12 cellular contexts compared by ENCODE assay signal in genomic region chr15:58517252-58517681, GRCh38.
DNase-seq lines count a peak whose midpoint lies in the region; ATAC-seq, FAIRE-seq and TF ChIP-seq lines count a peak whose summit lies in the region.
"Had no signal": no experiment of that assay in that cellular context is flagged by ENCODE, and none has a peak within 500 bp of the region (broad histone marks: within the 10 kb centered on the region; RNA-seq: fewer than 3 reads in every experiment).

No MANE protein-coding gene starts in this region.

- no peaks in the 10 kb centered on the region for H3K9me3 Mint-ChIP-seq in natural killer cell

- POLR2A ChIA-PET in GM12878 (lab: Charles Lee) = interaction anchor here (1.0 to 1.2 kb wide), 3 partner anchors 40 to 185 kb away, joined by 3 to 5 read pairs (median 3); no protein-coding TSS in a partner anchor

- FAIRE-seq in GM12878 (lab: Jason Lieb, UNC) = no peak
- FAIRE-seq: colon had no signal

- H3K36me3 Mint-ChIP-seq in natural killer cell = peaks cover 6% of the 10 kb centered on the region

- H3K4me1 Mint-ChIP-seq in natural killer cell = peaks cover 69 to 83% of the 10 kb centered on the region in 2 donors

- peak overlapping the region; percentile 37 for H3K4me3 Mint-ChIP-seq in natural killer cell

- CTCF ChIA-PET in GM12878 (lab: Yijun Ruan, JAX) = interaction anchor here (0.7 to 1.9 kb wide), 8 partner anchors 12 to 247 kb away, joined by 3 to 8 read pairs (median 4); no protein-coding TSS in a partner anchor

- H3K27me3 Mint-ChIP-seq in natural killer cell (ENCODE audit: low read depth in 2 of 2) = no peaks in the 10 kb centered on the region

- H3K27ac Mint-ChIP-seq in natural killer cell = peak overlapping the region; percentile 89 to 91

- in situ Hi-C loops in GM12878 (cut with MboI) = no loop called here

- H2AFZ ChIP-seq in MM.1S (ENCODE audit: low read length) = no peak overlapping the region
- H2AFZ ChIP-seq in GM12878 (ENCODE audit: control insufficient read depth, low read depth, low read length) = peak overlapping the region; percentile 88

- H3K4me3 ChIP-seq in MM.1S (ENCODE audit: low read length) (no peak overlapping the region), GM12878 (no peak overlapping the region), colonic mucosa (no peak overlapping the region)
- H3K4me3 ChIP-seq: heart right ventricle had no signal

- no peaks in the 10 kb centered on the region for H3K27me3 ChIP-seq in MM.1S (replicated peaks; ENCODE audit: insufficient read depth, low read length)
- no peaks in the 10 kb centered on the region for H3K27me3 ChIP-seq in GM12878 (replicated peaks in 1 of 2; ENCODE audit: control insufficient read depth in 2 of 2, insufficient read depth in 2 of 2, low read length in 1 of 2)
- H3K27me3 ChIP-seq in colonic mucosa = no peaks in the 10 kb centered on the region
- H3K27me3 ChIP-seq: heart right ventricle had no signal

- WGBS in GM12878 (ENCODE audit: insufficient coverage, insufficient replicate concordance, low lambda C conversion rate, missing lambda C conversion rate) = 74% methylated on average over 3 of the region's 3 CpGs

- intact Hi-C loops in GM12878 (cut with micrococcal nuclease; ENCODE audit: unreplicated experiment) = loop anchor here (1.0 to 5.0 kb wide), 2 partner anchors 45 to 60 kb away; no protein-coding TSS in a partner anchor
- intact Hi-C loops in natural killer cell (cut with micrococcal nuclease) = loop anchor here (2.0 to 5.0 kb wide), 3 partner anchors 28 to 245 kb away; no protein-coding TSS in a partner anchor
- intact Hi-C loops in colonic mucosa (cut with DNase I) = no loop called here

- H4K20me1 ChIP-seq in MM.1S (ENCODE audit: insufficient read depth, low read length) = no peaks in the 10 kb centered on the region
- H4K20me1 ChIP-seq in GM12878 (ENCODE audit: control insufficient read depth, insufficient read depth) = no peaks in the 10 kb centered on the region

- H3K9me2 ChIP-seq in MM.1S (replicated peaks; ENCODE audit: insufficient read depth, low read length) = no peaks in the 10 kb centered on the region

- H3K9me3 ChIP-seq in MM.1S (replicated peaks; ENCODE audit: insufficient read depth, low read length) (no peaks in the 10 kb centered on the region), GM12878 (replicated peaks; ENCODE audit: control insufficient read depth, insufficient read depth, low read length) (no peaks in the 10 kb centered on the region; the same call in none of the 3 replicates), colonic mucosa (no peaks in the 10 kb centered on the region)

- SMC1A ChIA-PET in GM12878 (lab: Charles Lee; ENCODE audit: uncharacterized antibody, unreplicated experiment) = interaction anchor here (0.7 to 3.4 kb wide), 16 partner anchors 10 to 289 kb away, joined by 3 to 20 read pairs (median 4); no protein-coding TSS in a partner anchor

- peaks cover 19% of the 10 kb centered on the region for H3K4me1 ChIP-seq in MM.1S (ENCODE audit: low read length)
- peaks cover 59% of the 10 kb centered on the region for H3K4me1 ChIP-seq in GM12878 (ENCODE audit: control insufficient read depth, insufficient read depth, low read length)
- no peaks in the 10 kb centered on the region for H3K4me1 ChIP-seq in colonic mucosa

- H3K27ac ChIP-seq in MM.1S (ENCODE audit: low read length) = no peak overlapping the region
- H3K27ac ChIP-seq in GM12878 (ENCODE audit: control insufficient read depth, insufficient read depth) = peak overlapping the region; percentile 95
- no peak overlapping the region for H3K27ac ChIP-seq in colonic mucosa

- RAD21 ChIA-PET in GM12878 (lab: Charles Lee; ENCODE audit: unreplicated experiment) = interaction anchor here (0.7 to 1.5 kb wide), 14 partner anchors 12 to 289 kb away, joined by 3 to 6 read pairs (median 4); partner anchors contain the start of gene MINDY2

- DNase-seq in GM10266 (ENCODE audit: extremely low spot score) (no peak), MM.1S (no peak), GM12878 (ENCODE audit: low read depth, low spot score) (peak; percentile 32), natural killer cell (no peak), NCI-H1930 (lab: John Stamatoyannopoulos, UW) (no peak), NCI-H82 (lab: John Stamatoyannopoulos, UW) (no peak), colonic mucosa (no peak)
- DNase-seq: GDM1, heart right ventricle had no signal

- H3K9ac ChIP-seq in MM.1S (ENCODE audit: low read length) = no peak overlapping the region
- peak overlapping the region; percentile 47 for H3K9ac ChIP-seq in GM12878 (ENCODE audit: control insufficient read depth, insufficient read depth, low read length)
- no peak overlapping the region for H3K9ac ChIP-seq in colonic mucosa (ENCODE audit: low read depth in 2 of 2, low read length in 2 of 2)

- no peaks in the 10 kb centered on the region for H3K79me2 ChIP-seq in MM.1S (ENCODE audit: low read length)
- H3K79me2 ChIP-seq in GM12878 (ENCODE audit: control insufficient read depth, insufficient read depth, low read length) = no peaks in the 10 kb centered on the region

- no peak for TF ChIP-seq EP300 in GM12878 (IDR thresholded peaks at IDR 0.05; ENCODE audit: borderline replicate concordance in 1 of 2, control insufficient read depth in 1 of 2, low read depth in 2 of 2, low read length in 2 of 2)

- H3K36me3 ChIP-seq in MM.1S (replicated peaks; ENCODE audit: insufficient read depth, low read length) = no peaks in the 10 kb centered on the region
- no peaks in the 10 kb centered on the region for H3K36me3 ChIP-seq in GM12878 (ENCODE audit: control insufficient read depth in 2 of 2, insufficient read depth in 2 of 2, low read length in 1 of 2)
- H3K36me3 ChIP-seq in colonic mucosa = no peaks in the 10 kb centered on the region
- H3K36me3 ChIP-seq: heart right ventricle had no signal

- no peak for TF ChIP-seq RAD21 in GM12878 (IDR thresholded peaks at IDR 0.05; ENCODE audit: insufficient read depth, low read depth, low read length)

- peaks cover 10% of the 10 kb centered on the region for H3F3A ChIP-seq in MM.1S (ENCODE audit: insufficient read depth, low read length)

- TF ChIP-seq POLR2A in GM12878 (IDR thresholded peaks at IDR 0.05; ENCODE audit: low read depth, low read length) = no peak

- BruUV-seq in GM12878 (replicated peaks; lab: Mats Ljungman, UMichigan) = no TSS peak

- H3K4me2 ChIP-seq in MM.1S (ENCODE audit: low read depth, low read length) (no peak overlapping the region), GM12878 (ENCODE audit: control insufficient read depth, insufficient read depth) (peak overlapping the region; percentile 88)

- TF ChIP-seq CTCF in GM10266 (IDR thresholded peaks at IDR 0.05; ENCODE audit: control insufficient read depth, insufficient read depth, low read depth, missing control alignments) (peak; percentile 13), MM.1S (IDR thresholded peaks at IDR 0.05; ENCODE audit: low read length) (peak; percentile 20), GM12878 (IDR thresholded peaks at IDR 0.05 in 2 of 3, conservative IDR thresholded peaks at IDR 0.05 in 1 of 3; ENCODE audit: control insufficient read depth in 2 of 3, extremely low read depth in 1 of 3, insufficient read depth in 1 of 3, low read depth in 3 of 3, low read length in 3 of 3) (peak in 2 of 3 experiments; percentile 26 to 30; a peak in 2 of 6 replicates), natural killer cell (IDR thresholded peaks at IDR 0.05) (no peak), colonic mucosa (IDR thresholded peaks at IDR 0.05) (no peak)

- peak; percentile 58 for ATAC-seq in GM12878
- peak; percentile 14 to 51 (median 22) for ATAC-seq in natural killer cell
- no peak for ATAC-seq in HG03135 (IDR thresholded peaks at IDR 0.05; ENCODE audit: unreplicated experiment)
- ATAC-seq: Panc1 had no signal

TF ChIP-seq in GM12878, 131 proteins besides CTCF, POLR2A, EP300 and RAD21:
- TF ChIP-seq MEF2A (IDR thresholded peaks at IDR 0.05; ENCODE audit: insufficient read depth, low read depth, low read length) = no peak
- TF ChIP-seq RUNX3 (IDR thresholded peaks at IDR 0.05; ENCODE audit: low read length) = peak; percentile 43; the same call in 1 of the 2 replicates
TF ChIP-seq in GM12878: peak in this region for 1.

Comparison
In these comparisons a context has a peak if more than half of its experiments do, and no peak if none do; other contexts are left out.
1. CTCF ChIP-seq: peak in GM10266 (single experiment), MM.1S (single experiment) and GM12878 (2 of 3); none in natural killer cell (single experiment) and colonic mucosa (single experiment).